8 cellular contexts compared by ENCODE assay signal in the genomic region with DNA sequence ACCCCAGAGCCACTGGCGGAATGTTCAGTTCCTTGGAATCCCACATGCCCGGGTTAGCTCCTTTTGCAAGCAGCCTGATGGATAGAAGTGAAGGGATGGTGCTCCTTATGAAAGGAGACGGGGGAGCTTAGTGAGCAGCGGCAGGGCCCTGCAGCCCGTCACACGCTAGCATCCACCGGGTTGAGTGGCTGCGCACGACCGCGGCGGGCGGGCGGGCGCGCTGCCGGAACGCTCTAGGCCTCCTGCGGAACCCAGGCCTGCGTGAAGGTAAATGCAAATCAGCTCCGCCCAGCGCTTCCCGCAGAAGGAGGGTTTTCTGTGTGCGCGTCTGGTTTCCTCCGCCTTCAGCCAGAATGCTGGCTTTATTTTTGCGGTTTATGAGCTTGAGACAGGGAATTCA. TPM values are rescaled to one million over a fixed set of nuclear protein-coding genes. Genes with fewer than 3 reads are reported as not detected.
DNase-seq lines count a peak whose midpoint lies in the region; ATAC-seq and TF ChIP-seq lines count a peak whose summit lies in the region.

No MANE protein-coding gene starts in this region.

- ATAC-seq in body of pancreas (no peak), HG02852 (IDR thresholded peaks at IDR 0.05; ENCODE audit: unreplicated experiment) (no peak), GM18519 (IDR thresholded peaks at IDR 0.05; ENCODE audit: low FRiP score, unreplicated experiment) (no peak)

- H3K27ac ChIP-seq in body of pancreas, result no peak overlapping the region

- no peaks in the 10 kb centered on the region for H3K36me3 ChIP-seq in body of pancreas (replicated peaks in 1 of 2; ENCODE audit: insufficient read depth in 1 of 2, low read depth in 2 of 2)

- H3K27me3 ChIP-seq in body of pancreas, result no peaks in the 10 kb centered on the region

- H3K4me1 ChIP-seq in body of pancreas, result no peaks in the 10 kb centered on the region

- no peaks in the 10 kb centered on the region for H3K9me3 ChIP-seq in body of pancreas

- no peak for TF ChIP-seq POLR2A in body of pancreas (IDR thresholded peaks at IDR 0.05)

- DNase-seq in GM03348 (ENCODE audit: low spot score) (peak; percentile 13), NCI-H69 (lab: John Stamatoyannopoulos, UW) (peak; percentile 81), body of pancreas (peak in 3 of 4 donors; percentile 13 to 36 (median 13)), mucosa of gallbladder (ENCODE audit: low spot score) (peak; percentile 21), NCI-H187 treated with DMSO at 0.1 percent for 48 hours (lab: John Stamatoyannopoulos, UW) (no peak), NK-92 (lab: John Stamatoyannopoulos, UW; ENCODE audit: unreplicated experiment) (no peak)

- intact Hi-C loops in body of pancreas (cut with DNase I), result no loop called here

- 14 to 19% methylated on average over 24 to 27 of the region's 27 CpGs for WGBS in body of pancreas, 2 donors

- no peak for TF ChIP-seq CTCF in body of pancreas (IDR thresholded peaks at IDR 0.05)

- no peak overlapping the region for H3K4me3 ChIP-seq in body of pancreas

RNA-seq across cellular contexts. Expression of a gene that starts 19.8 kb away (rescaled TPM):
- not detected for total RNA-seq in body of pancreas
- not detected for total RNA-seq in mucosa of gallbladder

RNA-seq across cellular contexts. Expression of a gene that starts 47.4 kb away (rescaled TPM):
- total RNA-seq in body of pancreas (10 to 100 TPM; 13.2 to 16.2 TPM), mucosa of gallbladder (18.7 TPM)

Comparison
In these comparisons a context has a peak if more than half of its experiments do, and no peak if none do; other contexts are left out.
1. DNase-seq: peak in GM03348 (single experiment), NCI-H69 (single experiment), body of pancreas (3 of 4) and mucosa of gallbladder (single experiment); none in NCI-H187 treated with DMSO at 0.1 percent for 48 hours (single experiment) and NK-92 (single experiment).